In the genomic region with DNA sequence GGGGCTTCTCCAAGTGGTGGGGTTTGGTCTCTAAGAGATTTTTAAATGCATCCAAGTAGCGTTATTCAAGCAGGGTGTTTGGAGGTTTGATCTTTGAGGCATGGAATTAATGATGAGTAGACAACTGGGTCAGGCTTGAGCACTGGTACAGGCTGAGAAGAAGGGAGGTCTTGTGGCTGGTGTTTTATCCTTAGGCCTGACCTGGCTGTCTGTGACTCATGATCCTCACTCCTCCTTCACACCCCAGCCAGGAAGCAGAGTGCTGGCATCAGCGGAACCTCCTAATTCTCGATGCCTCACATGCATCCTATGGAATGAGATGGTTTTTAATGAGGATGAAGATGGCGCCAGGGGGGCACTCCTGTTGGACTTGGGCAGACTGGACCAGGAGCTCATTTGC, we compare ENCODE assay signal across 16 cellular contexts. TPM values are rescaled to one million over a fixed set of nuclear protein-coding genes. Genes with fewer than 3 reads are reported as not detected.
A peak's percentile ranks its signal among the peaks of the same experiment; 100 is the strongest.
DNase-seq lines count a peak whose midpoint lies in the region; ATAC-seq, FAIRE-seq and TF ChIP-seq lines count a peak whose summit lies in the region.
"Had no signal": no experiment of that assay in that cellular context is flagged by ENCODE, and none has a peak within 500 bp of the region (broad histone marks: within the 10 kb centered on the region; RNA-seq: fewer than 3 reads in every experiment).

No MANE protein-coding gene starts in this region.

- H3K4me1 ChIP-seq in keratinocyte (ENCODE audit: control insufficient read depth, extremely low read depth, insufficient read depth, low read length) (peaks cover 47% of the 10 kb centered on the region), MM.1S (ENCODE audit: low read length) (no peaks in the 10 kb centered on the region)

- peaks cover 54% of the 10 kb centered on the region for H3K4me1 Mint-ChIP-seq in CD4-positive, alpha-beta T cell (ENCODE audit: low read depth)
- peaks cover 39% of the 10 kb centered on the region for H3K4me1 Mint-ChIP-seq in T-helper 17 cell

- H3K36me3 ChIP-seq in keratinocyte (ENCODE audit: control insufficient read depth in 2 of 2, extremely low read depth in 1 of 2, insufficient read depth in 2 of 2, low read length in 2 of 2) = no peaks in the 10 kb centered on the region
- H3K36me3 ChIP-seq in MM.1S (replicated peaks; ENCODE audit: insufficient read depth, low read length) = no peaks in the 10 kb centered on the region
- H3K36me3 ChIP-seq: SJSA1 had no signal

- peak; percentile 96 for FAIRE-seq in keratinocyte (lab: Jason Lieb, UNC)

- H4K20me1 ChIP-seq in keratinocyte (ENCODE audit: control insufficient read depth, extremely low read depth, insufficient read depth, low read length) (no peaks in the 10 kb centered on the region), MM.1S (ENCODE audit: insufficient read depth, low read length) (no peaks in the 10 kb centered on the region)

- DNase-seq in A172 (ENCODE audit: low spot score) (peak; percentile 45), T-helper 17 cell (no peak), keratinocyte (ENCODE audit: low read depth, low spot score) (no peak), globus pallidus (ENCODE audit: low spot score) (no peak), MM.1S (no peak)
- no peak for DNase-seq in CD4-positive, alpha-beta T cell
- DNase-seq: CD4-positive, alpha-beta memory T cell; HCEC 1CT; MV-4-11; NCI-H1417; NCI-H1930; NCI-H2171 treated with DMSO at 0.1 percent for 48 hours; NCI-H774 had no signal

- no peak overlapping the region for H2AFZ ChIP-seq in keratinocyte (ENCODE audit: control insufficient read depth, low read length)
- H2AFZ ChIP-seq in MM.1S (ENCODE audit: low read length) = no peak overlapping the region

- ATAC-seq in CD4-positive, alpha-beta T cell (ENCODE audit: poor library complexity) = no peak
- ATAC-seq in T-helper 17 cell = no peak
- ATAC-seq in GM19455 (IDR thresholded peaks at IDR 0.05; ENCODE audit: unreplicated experiment) = no peak

- TF ChIP-seq CTCF in CD4-positive, alpha-beta T cell (IDR thresholded peaks at IDR 0.05) = no peak
- TF ChIP-seq CTCF in keratinocyte (optimal IDR thresholded peaks at IDR 0.05 in 1 of 3, IDR thresholded peaks at IDR 0.05 in 1 of 3, conservative IDR thresholded peaks at IDR 0.05 in 1 of 3; ENCODE audit: extremely low read depth in 1 of 3, insufficient read depth in 2 of 3, low read length in 3 of 3) = no peak
- TF ChIP-seq CTCF in MM.1S (IDR thresholded peaks at IDR 0.05; ENCODE audit: low read length) = no peak

- H3F3A ChIP-seq in MM.1S (ENCODE audit: insufficient read depth, low read length) = no peaks in the 10 kb centered on the region

- peaks cover 6% of the 10 kb centered on the region for H3K9me1 ChIP-seq in keratinocyte (ENCODE audit: control insufficient read depth, extremely low read depth, insufficient read depth, low read length)

- no peaks in the 10 kb centered on the region for H3K9me2 ChIP-seq in MM.1S (replicated peaks; ENCODE audit: insufficient read depth, low read length)

- H3K4me2 ChIP-seq in keratinocyte (ENCODE audit: control insufficient read depth, extremely low read depth, insufficient read depth, low read depth, low read length) (no peak overlapping the region), MM.1S (ENCODE audit: low read depth, low read length) (no peak overlapping the region)

- dilution Hi-C loops in keratinocyte (cut with MboI; ENCODE audit: extremely low pct_ligation_motif_present, low sequenced_read_pairs) = loop anchor here (25.0 kb wide), 1 partner anchor 91 kb away; a partner anchor contains a TSS

- H3K27ac ChIP-seq in CD4-positive, alpha-beta T cell (ENCODE audit: low read depth, low read length) = no peak overlapping the region
- H3K27ac ChIP-seq in keratinocyte (ENCODE audit: control insufficient read depth, insufficient read depth, low read length) = peak overlapping the region; percentile 46
- H3K27ac ChIP-seq in MM.1S (ENCODE audit: low read length) = no peak overlapping the region
- H3K27ac ChIP-seq: HL-60, SJSA1 had no signal

- H3K27me3 ChIP-seq in CD4-positive, alpha-beta T cell (ENCODE audit: control insufficient read depth, insufficient read depth, low read length) = no peaks in the 10 kb centered on the region
- H3K27me3 ChIP-seq in keratinocyte (ENCODE audit: control insufficient read depth, extremely low read depth, insufficient read depth, low read length) (no peaks in the 10 kb centered on the region), MM.1S (replicated peaks; ENCODE audit: insufficient read depth, low read length) (peaks cover 29% of the 10 kb centered on the region)

- no peak overlapping the region for H3K27ac Mint-ChIP-seq in CD4-positive, alpha-beta T cell
- H3K27ac Mint-ChIP-seq in T-helper 17 cell = peak overlapping the region; percentile 72

- H3K9me3 ChIP-seq in CD4-positive, alpha-beta T cell (ENCODE audit: control insufficient read depth, low read length) = no peaks in the 10 kb centered on the region
- no peaks in the 10 kb centered on the region for H3K9me3 ChIP-seq in T-helper 17 cell (ENCODE audit: control insufficient read depth, low read length, poor library complexity, severe bottlenecking)
- H3K9me3 ChIP-seq in keratinocyte (ENCODE audit: control insufficient read depth, low read depth, low read length) = no peaks in the 10 kb centered on the region
- H3K9me3 ChIP-seq in MM.1S (replicated peaks; ENCODE audit: insufficient read depth, low read length) = no peaks in the 10 kb centered on the region
- H3K9me3 ChIP-seq: SJSA1 had no signal

- POLR2A ChIA-PET in CD4-positive, alpha-beta T cell (lab: Charles Lee) = no interaction called here

- no peaks in the 10 kb centered on the region for H3K27me3 Mint-ChIP-seq in CD4-positive, alpha-beta T cell
- H3K27me3 Mint-ChIP-seq in T-helper 17 cell = no peaks in the 10 kb centered on the region
- H3K27me3 Mint-ChIP-seq: CD4-positive, alpha-beta memory T cell had no signal

- CTCF ChIA-PET in CD4-positive, alpha-beta T cell (lab: Charles Lee) = no interaction called here

- H3K79me2 ChIP-seq in keratinocyte (ENCODE audit: control insufficient read depth, insufficient read depth, low read length) (no peaks in the 10 kb centered on the region), MM.1S (ENCODE audit: low read length) (no peaks in the 10 kb centered on the region)

- no peaks in the 10 kb centered on the region for H3K9me3 Mint-ChIP-seq in CD4-positive, alpha-beta T cell
- H3K9me3 Mint-ChIP-seq: CD4-positive, alpha-beta memory T cell had no signal

- intact Hi-C loops in CD4-positive, alpha-beta T cell (cut with DNase I, micrococcal nuclease) = loop anchor here in 1 of 2 experiments (5.0 to 10.0 kb wide), 3 partner anchors 116 to 592 kb away; a partner anchor contains a TSS

- peak overlapping the region; percentile 45 for H3K4me3 Mint-ChIP-seq in CD4-positive, alpha-beta T cell
- no peak overlapping the region for H3K4me3 Mint-ChIP-seq in T-helper 17 cell

- H3K4me3 ChIP-seq in keratinocyte (ENCODE audit: control insufficient read depth in 2 of 3, extremely low read depth in 1 of 3, insufficient read depth in 2 of 3, low read depth in 1 of 3, low read length in 3 of 3) (no peak overlapping the region), MM.1S (ENCODE audit: low read length) (no peak overlapping the region)
- H3K4me3 ChIP-seq: SJSA1 had no signal

- no peak overlapping the region for H3K9ac ChIP-seq in keratinocyte (ENCODE audit: control insufficient read depth, extremely low read depth, insufficient read depth, low read length)
- H3K9ac ChIP-seq in MM.1S (ENCODE audit: low read length) = no peak overlapping the region

- H3K36me3 Mint-ChIP-seq in CD4-positive, alpha-beta T cell (ENCODE audit: low read depth) = peaks cover 6% of the 10 kb centered on the region
- H3K36me3 Mint-ChIP-seq in T-helper 17 cell (ENCODE audit: low read depth) = peaks cover 3% of the 10 kb centered on the region

RNA-seq across cellular contexts. Expression of a gene that starts 3.4 kb away (rescaled TPM):
- 1.2 and 1.9 TPM in 2 replicates for total RNA-seq in A172 (2014; rRNA removed; shearing (Covaris generic))
- 1 to 10 TPM; 4.5 to 6.1 TPM for total RNA-seq in CD4-positive, alpha-beta T cell
- 10 to 100 TPM in 1 of 2 donors, 1 to 10 TPM in 1; 9.6 to 12.0 TPM for total RNA-seq in T-helper 17 cell
- 3.6 to 6.8 TPM (median 4.9 TPM) in 3 replicates for polyA plus RNA-seq in keratinocyte
- polyA plus RNA-seq in keratinocyte (2011; ENCODE audit: low read depth) = 0.94 TPM
- polyA plus RNA-seq in keratinocyte (2011; cell fraction: cytosol; rRNA removed) = 5.6 and 6.1 TPM in 2 replicates
- polyA plus RNA-seq in keratinocyte (2011; cell fraction: nucleus; rRNA removed) = 8.6 and 9.1 TPM in 2 replicates
- polyA plus RNA-seq in keratinocyte (2012; ENCODE audit: low replicate concordance) = 3.3 and 4.7 TPM in 2 replicates
- polyA minus RNA-seq in keratinocyte = 8.8 to 18.1 TPM (median 16.5 TPM) in 3 replicates
- 3.8 TPM for polyA minus RNA-seq in keratinocyte (2011; cell fraction: cytosol; rRNA and poly(A)+ RNA removed)
- polyA minus RNA-seq in keratinocyte (2011; cell fraction: nucleus; rRNA and poly(A)+ RNA removed) = 1.4 and 2.2 TPM in 2 replicates
